In the genomic region with DNA sequence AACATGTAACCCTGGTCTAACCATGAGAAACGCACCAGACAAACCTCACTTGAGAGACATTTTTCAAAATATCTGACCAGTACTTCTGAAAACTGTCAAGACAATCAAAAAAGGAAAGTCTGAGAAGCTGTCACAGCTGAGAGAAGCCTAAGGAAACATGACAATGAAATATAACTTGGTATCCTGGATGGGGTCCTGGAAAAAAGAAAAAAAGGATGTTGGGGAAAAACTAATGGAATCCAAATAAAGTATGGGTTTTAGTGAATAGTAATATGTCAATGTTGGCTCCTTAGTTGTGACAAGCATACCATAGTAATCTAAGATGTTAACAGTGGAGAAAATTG, we compare ENCODE assay signal across 12 cellular contexts. TPM values are rescaled to one million over a fixed set of nuclear protein-coding genes. Genes with fewer than 3 reads are reported as not detected.
DNase-seq lines count a peak whose midpoint lies in the region; ATAC-seq and TF ChIP-seq lines count a peak whose summit lies in the region.
"Had no signal": no experiment of that assay in that cellular context is flagged by ENCODE, and none has a peak within 500 bp of the region (broad histone marks: within the 10 kb centered on the region; RNA-seq: fewer than 3 reads in every experiment).

No MANE protein-coding gene starts in this region.

- peak overlapping the region; percentile 54; the same call in 1 of the 2 replicates for H3K14ac ChIP-seq in IMR-90 (replicated peaks; ENCODE audit: low read depth, low read length)

- H3K9me3 ChIP-seq in IMR-90 (ENCODE audit: control insufficient read depth, insufficient read depth, low read length) = no peaks in the 10 kb centered on the region
- H3K9me3 ChIP-seq in endodermal cell (ENCODE audit: control insufficient read depth, low read length) = no peaks in the 10 kb centered on the region
- H3K9me3 ChIP-seq: BLaER1 treated with 17β-estradiol and CSF1 and Interleukin-3, amounts not matched to agents 10 nM and 100 nM had no signal

- H3K18ac ChIP-seq in IMR-90 (ENCODE audit: low read depth, low read length) = peak overlapping the region; percentile 86

- H3K27ac Mint-ChIP-seq in endodermal cell (peak overlapping the region; percentile 96), osteocyte (ENCODE audit: unreplicated experiment) (peak overlapping the region; percentile 94)
- H3K27ac Mint-ChIP-seq: neural progenitor cell, T-cell had no signal

- H3K79me2 ChIP-seq in ACC112 (ENCODE audit: control insufficient read depth, insufficient read depth, low read length, unreplicated experiment) = no peaks in the 10 kb centered on the region

- H2AFZ ChIP-seq in ACC112 (ENCODE audit: low read length, unreplicated experiment) (peak overlapping the region; percentile 100), IMR-90 (replicated peaks; ENCODE audit: low read length, poor library complexity) (no peak overlapping the region)

- no peak for TF ChIP-seq RAD21 in IMR-90 (IDR thresholded peaks at IDR 0.05; ENCODE audit: low read length)

- no peak for TF ChIP-seq POLR2A in IMR-90 (IDR thresholded peaks at IDR 0.05; ENCODE audit: low read depth, low read length)

- H2BK5ac ChIP-seq in IMR-90 (ENCODE audit: low read depth, low read length, poor library complexity, severe bottlenecking) = peak overlapping the region; percentile 98

- H3K4me2 ChIP-seq in IMR-90 (ENCODE audit: low read depth, low read length) = peak overlapping the region; percentile 84
- H3K4me2 ChIP-seq: BLaER1 treated with 17β-estradiol and CSF1 and Interleukin-3, amounts not matched to agents 10 nM and 100 nM had no signal

- H2BK15ac ChIP-seq in IMR-90 (ENCODE audit: low read depth, low read length) = 0 out of 3 replicates have a peak overlapping the region, but pooled peaks have one; percentile 30

- CTCF ChIA-PET in IMR-90 (lab: Yijun Ruan, JAX) = no interaction called here

- ATAC-seq in IMR-90 (ENCODE audit: low read depth) (no peak), GM18870 (IDR thresholded peaks at IDR 0.05; ENCODE audit: unreplicated experiment) (no peak)
- ATAC-seq: T-cell had no signal

- H3K9me3 Mint-ChIP-seq in endodermal cell (peaks cover 2% of the 10 kb centered on the region), osteocyte (ENCODE audit: unreplicated experiment) (no peaks in the 10 kb centered on the region)
- H3K9me3 Mint-ChIP-seq: neural progenitor cell, T-cell had no signal

- H3K36me3 ChIP-seq in ACC112 (ENCODE audit: insufficient read depth, low read length) (no peaks in the 10 kb centered on the region), IMR-90 (ENCODE audit: control insufficient read depth, insufficient read depth, low read length) (no peaks in the 10 kb centered on the region), endodermal cell (ENCODE audit: control insufficient read depth, insufficient read depth, low read length) (no peaks in the 10 kb centered on the region)
- H3K36me3 ChIP-seq: BLaER1 treated with 17β-estradiol and CSF1 and Interleukin-3, amounts not matched to agents 10 nM and 100 nM; neural progenitor cell had no signal

- peak overlapping the region; percentile 23; the same call in 1 of the 2 replicates for H3K23ac ChIP-seq in IMR-90 (ENCODE audit: low read depth, low read length)

- POLR2A ChIA-PET in IMR-90 (lab: Charles Lee; ENCODE audit: unreplicated experiment) = interaction anchor here (0.6 kb wide), 2 partner anchors 14 to 264 kb away, joined by 3 read pairs; no protein-coding TSS in a partner anchor

- H3K9me1 ChIP-seq in IMR-90 (ENCODE audit: insufficient read depth, low read length) = no peaks in the 10 kb centered on the region

- H3K79me1 ChIP-seq in IMR-90 (ENCODE audit: low read depth in 1 of 2, low read length in 2 of 2) = no peaks in the 10 kb centered on the region

- WGBS in IMR-90 (ENCODE audit: extremely low coverage in 2 of 2, insufficient read length in 1 of 2), 2 experiments = no CpG with 5 or more reads among the region's 1 CpG
- WGBS in endodermal cell (ENCODE audit: insufficient coverage in 1 of 2, insufficient read length in 1 of 2), 2 experiments = 96% methylated on average over 1 of the region's 1 CpG; no CpG with 5 or more reads in 1 of the 2 experiments

- no TSS peak for BruUV-seq in IMR-90 (replicated peaks; lab: Mats Ljungman, UMichigan)

- no peak overlapping the region for H3K56ac ChIP-seq in IMR-90 (ENCODE audit: extremely low read depth, insufficient read depth, low read length)

- peaks cover 19% of the 10 kb centered on the region for H3K27me3 Mint-ChIP-seq in endodermal cell (ENCODE audit: insufficient read depth)
- H3K27me3 Mint-ChIP-seq in osteocyte (ENCODE audit: unreplicated experiment) = no peaks in the 10 kb centered on the region

- H3K9ac ChIP-seq in IMR-90 (ENCODE audit: low read depth, low read length) (peak overlapping the region; percentile 65; the same call in 1 of the 2 replicates), endodermal cell (ENCODE audit: extremely low read depth, low read length, poor library complexity, severe bottlenecking) (no peak overlapping the region)
- H3K9ac ChIP-seq: BLaER1 treated with 17β-estradiol and CSF1 and Interleukin-3, amounts not matched to agents 10 nM and 100 nM; neural progenitor cell had no signal

- H3K4me3 ChIP-seq in ACC112 (ENCODE audit: low read depth, low read length) (peak overlapping the region; percentile 74), IMR-90 (ENCODE audit: insufficient read depth, low read depth, low read length) (peak overlapping the region; percentile 39; the same call in 1 of the 2 replicates), endodermal cell (ENCODE audit: low read length) (peak overlapping the region; percentile 66)
- H3K4me3 ChIP-seq: BLaER1 treated with 17β-estradiol and CSF1 and Interleukin-3, amounts not matched to agents 10 nM and 100 nM; neural progenitor cell had no signal

- no peaks in the 10 kb centered on the region for H3K36me3 Mint-ChIP-seq in endodermal cell (ENCODE audit: low read depth)
- H3K36me3 Mint-ChIP-seq in osteocyte (ENCODE audit: unreplicated experiment) = no peaks in the 10 kb centered on the region
- H3K36me3 Mint-ChIP-seq: neural progenitor cell, T-cell had no signal

- H4K8ac ChIP-seq in IMR-90 (ENCODE audit: low read depth in 2 of 2, low read length in 2 of 2) = peak overlapping the region; percentile 26 to 97; a peak in 3 of 4 replicates

- peaks cover 28% of the 10 kb centered on the region for H3K4me1 ChIP-seq in ACC112 (ENCODE audit: control insufficient read depth, insufficient read depth, low read length, unreplicated experiment)
- peaks cover 3% of the 10 kb centered on the region; the same call in 1 of the 2 replicates for H3K4me1 ChIP-seq in IMR-90 (ENCODE audit: control insufficient read depth, insufficient read depth, low read length)
- H3K4me1 ChIP-seq in endodermal cell (ENCODE audit: control insufficient read depth, insufficient read depth, low read length) = peaks cover 4% of the 10 kb centered on the region
- H3K4me1 ChIP-seq: BLaER1 treated with 17β-estradiol and CSF1 and Interleukin-3, amounts not matched to agents 10 nM and 100 nM had no signal

- no peak overlapping the region for H2AK9ac ChIP-seq in IMR-90 (replicated peaks; ENCODE audit: low read depth, low read length, poor library complexity)

- H2BK120ac ChIP-seq in IMR-90 (ENCODE audit: low read depth, low read length) = peak overlapping the region; percentile 93

- no peak for TF ChIP-seq CTCF in IMR-90 (conservative IDR thresholded peaks at IDR 0.05; ENCODE audit: low read depth, low read length)
- TF ChIP-seq CTCF in endodermal cell (conservative IDR thresholded peaks at IDR 0.05) = no peak
- no peak for TF ChIP-seq CTCF in osteocyte (IDR thresholded peaks at IDR 0.05)

- peak overlapping the region; percentile 81 for H3K4ac ChIP-seq in IMR-90 (ENCODE audit: low read depth, low read length)

- peak overlapping the region; percentile 86; the same call in 1 of the 2 replicates for H4K5ac ChIP-seq in IMR-90 (ENCODE audit: low read depth, low read length)

- intact Hi-C loops in IMR-90 (cut with micrococcal nuclease) = loop anchor here (10.0 kb wide), 1 partner anchor 58 kb away; no protein-coding TSS in a partner anchor

- dilution Hi-C loops in IMR-90 (cut with HindIII; ENCODE audit: low sequenced_read_pairs, unreplicated experiment) = no loop called here

- H2AK5ac ChIP-seq in IMR-90 (ENCODE audit: low read depth, low read length) = peak overlapping the region; percentile 27; the same call in 1 of the 2 replicates

- no peak for DNase-seq in IMR-90
- no peak for DNase-seq in endodermal cell
- DNase-seq in osteocyte (ENCODE audit: extremely low spot score, unreplicated experiment) = no peak
- DNase-seq in NCI-H748 (lab: John Stamatoyannopoulos, UW; ENCODE audit: unreplicated experiment) = no peak
- DNase-seq in stimulated activated naive CD4-positive, alpha-beta T cell treated with Interleukin-2 at 50 U/mL for 16 hours (lab: John Stamatoyannopoulos, UW) = no peak
- DNase-seq in occipital lobe (lab: John Stamatoyannopoulos, UW) = no peak
- DNase-seq: activated naive CD4-positive, alpha-beta T cell treated with Interleukin-2 at 50 U/mL for 16 hours; T-cell had no signal

- H3K27me3 ChIP-seq in ACC112 (ENCODE audit: insufficient read depth, low read length) = no peaks in the 10 kb centered on the region
- H3K27me3 ChIP-seq in IMR-90 (ENCODE audit: control insufficient read depth, insufficient read depth, low read length) = no peaks in the 10 kb centered on the region
- H3K27me3 ChIP-seq in endodermal cell (ENCODE audit: control insufficient read depth, insufficient read depth, low read length, poor library complexity, severe bottlenecking) = peaks cover 18% of the 10 kb centered on the region
- H3K27me3 ChIP-seq: BLaER1 treated with 17β-estradiol and CSF1 and Interleukin-3, amounts not matched to agents 10 nM and 100 nM; neural progenitor cell had no signal

- H4K91ac ChIP-seq in IMR-90 (ENCODE audit: insufficient read depth, low read depth, low read length) = peak overlapping the region; percentile 66

- peak overlapping the region; percentile 31 for H3K4me3 Mint-ChIP-seq in endodermal cell
- H3K4me3 Mint-ChIP-seq in osteocyte (ENCODE audit: unreplicated experiment) = peak overlapping the region; percentile 68
- H3K4me3 Mint-ChIP-seq: neural progenitor cell, T-cell had no signal

- in situ Hi-C loops in IMR-90 (cut with MboI; ENCODE audit: low sequenced_read_pairs) = no loop called here

- H3K4me1 Mint-ChIP-seq in endodermal cell (peaks cover 18% of the 10 kb centered on the region), osteocyte (ENCODE audit: unreplicated experiment) (peaks cover 14% of the 10 kb centered on the region)

- H3K27ac ChIP-seq in ACC112 (ENCODE audit: low read depth, low read length) (peak overlapping the region; percentile 98), IMR-90 (ENCODE audit: insufficient read depth, low read length) (peak overlapping the region; percentile 82; the same call in 1 of the 2 replicates), endodermal cell (ENCODE audit: low read depth, low read length) (no peak overlapping the region)
- H3K27ac ChIP-seq: BLaER1 treated with 17β-estradiol and CSF1 and Interleukin-3, amounts not matched to agents 10 nM and 100 nM; neural progenitor cell had no signal

- peak overlapping the region; percentile 67 for H2BK20ac ChIP-seq in IMR-90 (ENCODE audit: low read depth, low read length)

- no peaks in the 10 kb centered on the region for H4K20me1 ChIP-seq in IMR-90 (ENCODE audit: insufficient read depth, low read length)
- H4K20me1 ChIP-seq: BLaER1 treated with 17β-estradiol and CSF1 and Interleukin-3, amounts not matched to agents 10 nM and 100 nM had no signal

RNA-seq across cellular contexts. Expression of a gene that starts 9.3 kb away (rescaled TPM):
- total RNA-seq in IMR-90 (2012; rRNA removed) = under 0.01 and 0.18 TPM in 2 replicates
- polyA plus RNA-seq in IMR-90 (2012; rRNA removed) = 0.16 TPM in 1 of 2 replicates, not detected in the other
- polyA plus RNA-seq in IMR-90 (2012; cell fraction: cytosol; rRNA removed) = 0.12 TPM in 1 of 2 replicates, not detected in the other
- 0.11 TPM in 1 of 2 replicates, not detected in the other for polyA plus RNA-seq in IMR-90 (2012; cell fraction: nucleus; rRNA removed; ENCODE audit: low replicate concordance)
- total RNA-seq in endodermal cell = not detected
- 0.07 TPM for polyA plus RNA-seq in endodermal cell (2013, experiment 1 of 2)
- not detected for polyA plus RNA-seq in endodermal cell (2013, experiment 2 of 2)
- 0.11 and 0.29 TPM in 2 replicates for total RNA-seq in osteocyte
- total RNA-seq in occipital lobe = not detected
- total RNA-seq: T-cell had no signal

RNA-seq across cellular contexts. Expression of a gene that starts 37.3 kb away (rescaled TPM):
- 206 and 273 TPM in 2 replicates for total RNA-seq in IMR-90 (2012; rRNA removed)
- 164 and 199 TPM in 2 replicates for polyA plus RNA-seq in IMR-90 (2012; rRNA removed)
- polyA plus RNA-seq in IMR-90 (2012; cell fraction: cytosol; rRNA removed) = 55.4 and 67.0 TPM in 2 replicates
- polyA plus RNA-seq in IMR-90 (2012; cell fraction: nucleus; rRNA removed; ENCODE audit: low replicate concordance) = 23.9 and 81.0 TPM in 2 replicates
- total RNA-seq in endodermal cell = 100 to 1,000 TPM; 122 to 168 TPM
- 166 TPM for polyA plus RNA-seq in endodermal cell (2013, experiment 1 of 2)
- 158 TPM for polyA plus RNA-seq in endodermal cell (2013, experiment 2 of 2)
- 157 and 163 TPM in 2 replicates for total RNA-seq in osteocyte
- 167 TPM for total RNA-seq in occipital lobe
